24 cellular contexts compared by ENCODE assay signal in the genomic region with DNA sequence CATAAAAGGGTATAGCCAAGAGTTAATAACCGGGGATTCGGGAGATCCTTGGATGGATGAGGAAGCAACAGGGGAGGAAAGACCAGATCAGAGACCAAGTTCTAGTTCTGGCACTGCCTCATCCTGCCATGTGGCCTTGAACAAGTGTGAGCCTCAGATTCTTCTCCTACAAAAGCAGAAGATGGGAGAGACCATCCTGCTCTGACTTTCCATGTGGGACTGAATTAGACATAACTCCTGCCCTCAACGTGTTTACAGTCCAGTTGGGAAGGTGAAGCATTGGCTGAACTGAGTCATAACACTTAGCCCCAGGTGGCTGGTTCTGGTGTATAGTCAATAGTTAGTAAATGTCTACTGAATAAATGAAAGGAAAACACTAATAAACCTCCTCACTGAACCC. TPM values are rescaled to one million over a fixed set of nuclear protein-coding genes. Genes with fewer than 3 reads are reported as not detected.
"Had no signal": no experiment of that assay in that cellular context is flagged by ENCODE, and none has a peak within 500 bp of the region (broad histone marks: within the 10 kb centered on the region; RNA-seq: fewer than 3 reads in every experiment).

No MANE protein-coding gene starts in this region.

- H3K4me3 ChIP-seq: MG63 had no signal

- DNase-seq: Karpas-422, KG1, MG63, NCI-H1092, NCI-H1105 treated with DMSO at 0.1 percent for 48 hours, NCI-H1417 treated with DMSO at 0.1 percent for 48 hours, NCI-H146, NCI-H1694 treated with DMSO at 0.1 percent for 48 hours, NCI-H1930, NCI-H2081, NCI-H2107, NCI-H226, NCI-H446, NCI-H510A, NCI-H524 treated with DMSO at 0.1 percent for 48 hours, NCI-H69, NCI-H774, Right ventricle myocardium superior, RPMI8226, SIG-M5, SK-N-SH, SW 1271, T-cell had no signal

- H3K9me3 Mint-ChIP-seq: T-cell had no signal

- H3K4me3 Mint-ChIP-seq: T-cell had no signal

- H3K36me3 Mint-ChIP-seq: T-cell had no signal

- FAIRE-seq: RCC 7860 had no signal

- ATAC-seq: T-cell had no signal

- H3K4me1 Mint-ChIP-seq: T-cell had no signal

- H3K27ac Mint-ChIP-seq: T-cell had no signal

RNA-seq across cellular contexts. Expression of a gene that starts 12.1 kb away (rescaled TPM):
- polyA plus RNA-seq: SK-N-SH had no signal
